Comparison of ENCODE assay signal across 8 cellular contexts in the genomic region with DNA sequence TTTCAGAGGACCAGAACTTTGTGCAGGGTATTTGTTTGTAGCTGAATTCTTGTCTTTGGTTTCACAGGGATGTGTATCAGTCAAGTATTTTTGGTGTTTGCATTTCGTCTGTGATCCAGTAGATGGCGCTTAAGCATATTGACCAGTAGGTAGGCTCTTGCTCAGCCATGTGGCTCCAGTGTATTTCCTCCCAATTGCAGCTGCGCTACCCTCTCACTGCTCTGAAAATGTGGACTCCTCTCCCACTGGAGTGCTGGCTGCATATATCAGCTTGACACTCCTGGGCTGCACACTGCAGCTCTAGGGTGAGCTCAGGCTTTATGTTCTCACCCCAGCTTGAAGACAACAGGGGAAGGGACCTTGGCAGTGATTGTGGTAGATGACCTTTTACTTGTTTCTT.
DNase-seq lines count a peak whose midpoint lies in the region; ATAC-seq lines count a peak whose summit lies in the region.

No MANE protein-coding gene starts in this region.

- ATAC-seq in GM19468 (IDR thresholded peaks at IDR 0.05; ENCODE audit: extremely low read depth, unreplicated experiment): peak; percentile 85
- peak; percentile 95 for ATAC-seq in HG03432 (IDR thresholded peaks at IDR 0.05; ENCODE audit: unreplicated experiment)

- peak; percentile 58 for DNase-seq in GM03348 (ENCODE audit: low spot score)
- DNase-seq in NCI-H748 (lab: John Stamatoyannopoulos, UW; ENCODE audit: unreplicated experiment): peak; percentile 69
- peak; percentile 65 for DNase-seq in dermis blood vessel endothelial cell
- peak; percentile 17 for DNase-seq in non-pigmented ciliary epithelial cell (ENCODE audit: low read depth)
- DNase-seq in G401 (ENCODE audit: low spot score): no peak
- no peak for DNase-seq in NCI-H774 (lab: John Stamatoyannopoulos, UW)

- in situ Hi-C loops in G401 (cut with HindIII; ENCODE audit: low sequenced_read_pairs): no loop called here

Comparison
In these comparisons a context has a peak if more than half of its experiments do, and no peak if none do; other contexts are left out.
1. DNase-seq: peak in GM03348 (single experiment), NCI-H748 (single experiment), dermis blood vessel endothelial cell (single experiment) and non-pigmented ciliary epithelial cell (single experiment); none in G401 (single experiment) and NCI-H774 (single experiment).